Comparison of ENCODE assay signal across 1 cellular context in the genomic region with DNA sequence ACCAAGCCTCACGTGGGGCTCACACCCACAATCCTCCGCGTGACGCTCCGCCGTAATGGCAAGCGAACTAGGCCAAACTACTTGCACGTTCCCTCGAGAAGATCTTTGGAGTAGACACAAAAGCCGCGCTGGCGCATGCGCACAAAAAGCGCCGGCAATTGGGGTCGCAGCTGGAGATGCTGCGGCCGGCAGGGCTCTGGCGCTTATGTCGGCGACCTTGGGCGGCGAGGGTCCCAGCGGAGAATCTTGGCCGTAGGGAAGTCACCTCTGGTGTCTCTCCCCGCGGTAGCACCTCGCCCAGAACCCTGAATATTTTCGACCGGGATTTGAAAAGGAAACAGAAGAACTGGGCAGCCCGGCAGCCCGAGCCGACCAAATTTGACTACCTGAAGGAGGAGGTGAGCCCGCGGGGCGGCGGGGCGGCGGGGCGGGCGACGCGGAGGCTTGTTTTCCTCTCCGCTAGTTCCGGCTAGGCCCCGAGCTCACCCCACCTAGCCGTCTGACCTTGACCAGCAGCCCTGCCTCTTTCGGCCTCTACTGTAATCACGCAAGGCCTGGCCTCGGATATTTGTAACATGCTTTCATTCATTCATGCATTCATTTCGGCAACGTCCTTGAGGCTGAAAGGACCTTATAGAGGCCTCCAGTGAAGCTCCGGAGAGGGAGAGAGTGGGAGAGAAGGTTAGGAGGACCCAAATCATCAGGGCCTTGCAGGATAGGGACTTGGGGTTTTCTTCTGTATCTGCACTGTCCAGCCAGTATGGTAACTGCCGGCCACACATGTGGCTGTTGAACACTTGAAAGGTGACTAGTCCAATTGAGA.
A peak's percentile ranks its signal among the peaks of the same experiment; 100 is the strongest.
TF ChIP-seq lines count a peak whose summit lies in the region.

A gene with protein sequence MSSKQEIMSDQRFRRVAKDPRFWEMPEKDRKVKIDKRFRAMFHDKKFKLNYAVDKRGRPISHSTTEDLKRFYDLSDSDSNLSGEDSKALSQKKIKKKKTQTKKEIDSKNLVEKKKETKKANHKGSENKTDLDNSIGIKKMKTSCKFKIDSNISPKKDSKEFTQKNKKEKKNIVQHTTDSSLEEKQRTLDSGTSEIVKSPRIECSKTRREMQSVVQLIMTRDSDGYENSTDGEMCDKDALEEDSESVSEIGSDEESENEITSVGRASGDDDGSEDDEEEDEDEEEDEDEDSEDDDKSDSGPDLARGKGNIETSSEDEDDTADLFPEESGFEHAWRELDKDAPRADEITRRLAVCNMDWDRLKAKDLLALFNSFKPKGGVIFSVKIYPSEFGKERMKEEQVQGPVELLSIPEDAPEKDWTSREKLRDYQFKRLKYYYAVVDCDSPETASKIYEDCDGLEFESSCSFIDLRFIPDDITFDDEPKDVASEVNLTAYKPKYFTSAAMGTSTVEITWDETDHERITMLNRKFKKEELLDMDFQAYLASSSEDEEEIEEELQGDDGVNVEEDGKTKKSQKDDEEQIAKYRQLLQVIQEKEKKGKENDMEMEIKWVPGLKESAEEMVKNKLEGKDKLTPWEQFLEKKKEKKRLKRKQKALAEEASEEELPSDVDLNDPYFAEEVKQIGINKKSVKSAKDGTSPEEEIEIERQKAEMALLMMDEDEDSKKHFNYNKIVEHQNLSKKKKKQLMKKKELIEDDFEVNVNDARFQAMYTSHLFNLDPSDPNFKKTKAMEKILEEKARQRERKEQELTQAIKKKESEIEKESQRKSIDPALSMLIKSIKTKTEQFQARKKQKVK (minus strand): TSS at position 27 of the 823 bp plus-strand sequence. CDS start 1,779 bp downstream, outside the sequence.
A gene with protein sequence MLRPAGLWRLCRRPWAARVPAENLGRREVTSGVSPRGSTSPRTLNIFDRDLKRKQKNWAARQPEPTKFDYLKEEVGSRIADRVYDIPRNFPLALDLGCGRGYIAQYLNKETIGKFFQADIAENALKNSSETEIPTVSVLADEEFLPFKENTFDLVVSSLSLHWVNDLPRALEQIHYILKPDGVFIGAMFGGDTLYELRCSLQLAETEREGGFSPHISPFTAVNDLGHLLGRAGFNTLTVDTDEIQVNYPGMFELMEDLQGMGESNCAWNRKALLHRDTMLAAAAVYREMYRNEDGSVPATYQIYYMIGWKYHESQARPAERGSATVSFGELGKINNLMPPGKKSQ (plus strand): TSS at position 136 of the 823 bp plus-strand sequence. CDS start 41 bp downstream, at position 177.

TF ChIP-seq in liver, 16 proteins besides CTCF, POLR2A, EP300 and RAD21 (continued from another document):
- TF ChIP-seq NR2F2 (IDR thresholded peaks at IDR 0.05), result no peak
- TF ChIP-seq JUND (IDR thresholded peaks at IDR 0.05), result peak in 1 of 2 donors; percentile 25
- TF ChIP-seq EGR1 (IDR thresholded peaks at IDR 0.05; ENCODE audit: low read depth in 2 of 2), result peak in 1 of 2 donors; percentile 79
- peak; percentile 35 for TF ChIP-seq SP1 (IDR thresholded peaks at IDR 0.05)
- TF ChIP-seq FOXA2 (IDR thresholded peaks at IDR 0.05), result peak; percentile 39
- TF ChIP-seq, protein P1, sequence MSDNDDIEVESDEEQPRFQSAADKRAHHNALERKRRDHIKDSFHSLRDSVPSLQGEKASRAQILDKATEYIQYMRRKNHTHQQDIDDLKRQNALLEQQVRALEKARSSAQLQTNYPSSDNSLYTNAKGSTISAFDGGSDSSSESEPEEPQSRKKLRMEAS (IDR thresholded peaks at IDR 0.05), result peak; percentile 100
TF ChIP-seq in liver: peak in this region for 12.
